ENCODE assay signal across 10 cellular contexts in the genomic region with DNA sequence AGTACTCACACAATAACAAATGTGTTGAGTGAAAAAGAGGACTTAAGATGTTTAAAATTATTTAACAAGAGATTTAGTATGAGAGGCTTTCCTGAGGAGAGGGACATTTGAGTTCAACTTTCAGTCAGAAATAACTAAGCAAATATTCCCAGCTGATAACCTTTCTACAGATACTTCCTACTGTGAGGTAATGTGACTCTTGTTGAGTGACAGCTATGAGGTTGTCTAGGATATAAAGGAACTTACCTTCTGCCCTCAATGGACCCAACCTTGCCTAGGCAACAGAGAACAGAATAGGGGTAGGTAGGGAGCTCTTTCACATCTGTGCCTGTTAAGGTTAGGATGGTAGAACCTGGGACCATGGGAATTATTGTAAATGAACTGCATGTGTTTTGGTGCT.
"Had no signal": no experiment of that assay in that cellular context is flagged by ENCODE, and none has a peak within 500 bp of the region (broad histone marks: within the 10 kb centered on the region; RNA-seq: fewer than 3 reads in every experiment).

No MANE protein-coding gene starts in this region.

- H2AFZ ChIP-seq: GM23338 had no signal

- DNase-seq: H9, HFFc6, IMR-90, Karpas-422, KBM-7 had no signal

- H3K9ac ChIP-seq: KMS-11 had no signal

- H3K27ac ChIP-seq: KMS-11 had no signal

- H3K4me2 ChIP-seq: GM23338, KMS-11 had no signal

- FAIRE-seq: H1, H54 had no signal

- ATAC-seq: GM23338, HCT116 had no signal

- H3K4me3 ChIP-seq: GM23338 had no signal
